In the genomic region with DNA sequence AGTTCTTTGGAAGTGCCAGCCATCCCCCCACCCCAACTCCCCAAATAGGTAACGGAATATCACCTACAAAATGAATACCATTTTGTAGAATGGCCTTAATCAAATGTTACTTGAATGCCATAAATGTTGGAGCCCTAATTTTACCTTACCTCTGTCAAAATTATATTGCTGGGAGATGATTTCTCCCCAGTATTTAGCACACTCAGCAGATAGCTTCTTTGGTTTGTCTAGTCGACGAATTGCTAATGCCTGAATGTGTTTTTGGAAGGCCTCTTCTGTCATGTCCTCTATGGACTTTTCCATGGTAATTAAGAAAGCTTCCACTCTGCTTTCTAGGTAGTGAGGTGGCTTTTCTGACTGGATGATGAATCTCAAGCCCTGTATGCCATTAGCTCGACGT, we compare ENCODE assay signal across 30 cellular contexts.
"Had no signal": no experiment of that assay in that cellular context is flagged by ENCODE, and none has a peak within 500 bp of the region (broad histone marks: within the 10 kb centered on the region; RNA-seq: fewer than 3 reads in every experiment).

No MANE protein-coding gene starts in this region.

- H3K27ac ChIP-seq: neural progenitor cell, ovary, parathyroid adenoma, psoas muscle, skin epidermis, spleen, stomach, thoracic aorta, thyroid gland, tibial nerve, upper lobe of left lung, vagina had no signal

- H3K9me3 Mint-ChIP-seq: naive thymus-derived CD4-positive, alpha-beta T cell; natural killer cell treated with Interleukin-12 subunit alpha and Interleukin-12 subunit beta and Interleukin-15 and Interleukin-18, amount 100 ng/mL, for 72 hours; neural progenitor cell; stimulated activated effector memory CD8-positive, alpha-beta T cell treated with anti-CD3 and anti-CD28 coated beads, Interleukin-12 subunit alpha, Interleukin-12 subunit beta, amount 100 ng/mL, for 72 hours; stimulated activated naive B cell treated with anti-CD40 and anti-IgM and Interleukin-4, amounts not matched to agents 10 μg/mL and 1 μg/mL and 100 μg/mL, for 72 hours; stimulated activated naive CD8-positive, alpha-beta T cell treated with anti-CD3 and anti-CD28 coated beads, Interleukin-15, Interleukin-2, amounts not matched to agents 100 ng/mL and 50 ng/mL, for 24 hours had no signal

- H3K4me1 Mint-ChIP-seq: naive thymus-derived CD4-positive, alpha-beta T cell; neural progenitor cell; stimulated activated effector memory CD8-positive, alpha-beta T cell treated with anti-CD3 and anti-CD28 coated beads, Interleukin-12 subunit alpha, Interleukin-12 subunit beta, amount 100 ng/mL, for 72 hours; stimulated activated naive B cell treated with anti-CD40 and anti-IgM and Interleukin-4, amounts not matched to agents 10 μg/mL and 1 μg/mL and 100 μg/mL, for 72 hours had no signal

- ATAC-seq: naive thymus-derived CD4-positive, alpha-beta T cell; natural killer cell treated with Interleukin-12 subunit alpha and Interleukin-12 subunit beta and Interleukin-15 and Interleukin-18, amount 100 ng/mL, for 72 hours; psoas muscle; right cardiac atrium; sciatic nerve; stimulated activated effector memory CD8-positive, alpha-beta T cell treated with anti-CD3 and anti-CD28 coated beads, Interleukin-12 subunit alpha, Interleukin-12 subunit beta, amount 100 ng/mL, for 72 hours; stimulated activated naive B cell treated with anti-CD40 and anti-IgM and Interleukin-4, amounts not matched to agents 10 μg/mL and 1 μg/mL and 100 μg/mL, for 72 hours had no signal

- H3K9ac ChIP-seq: neural progenitor cell, parathyroid adenoma had no signal

- H3K4me3 Mint-ChIP-seq: naive thymus-derived CD4-positive, alpha-beta T cell; natural killer cell treated with Interleukin-12 subunit alpha and Interleukin-12 subunit beta and Interleukin-15 and Interleukin-18, amount 100 ng/mL, for 72 hours; neural progenitor cell; stimulated activated effector memory CD8-positive, alpha-beta T cell treated with anti-CD3 and anti-CD28 coated beads, Interleukin-12 subunit alpha, Interleukin-12 subunit beta, amount 100 ng/mL, for 72 hours; stimulated activated naive B cell treated with anti-CD40 and anti-IgM and Interleukin-4, amounts not matched to agents 10 μg/mL and 1 μg/mL and 100 μg/mL, for 72 hours; stimulated activated naive CD8-positive, alpha-beta T cell treated with anti-CD3 and anti-CD28 coated beads, Interleukin-15, Interleukin-2, amounts not matched to agents 100 ng/mL and 50 ng/mL, for 24 hours had no signal

- H3K27ac Mint-ChIP-seq: natural killer cell treated with Interleukin-12 subunit alpha and Interleukin-12 subunit beta and Interleukin-15 and Interleukin-18, amount 100 ng/mL, for 72 hours; neural progenitor cell; progenitor cell of endocrine pancreas; stimulated activated effector memory CD8-positive, alpha-beta T cell treated with anti-CD3 and anti-CD28 coated beads, Interleukin-12 subunit alpha, Interleukin-12 subunit beta, amount 100 ng/mL, for 72 hours; stimulated activated naive B cell treated with anti-CD40 and anti-IgM and Interleukin-4, amounts not matched to agents 10 μg/mL and 1 μg/mL and 100 μg/mL, for 72 hours; stimulated activated naive CD8-positive, alpha-beta T cell treated with anti-CD3 and anti-CD28 coated beads, Interleukin-15, Interleukin-2, amounts not matched to agents 100 ng/mL and 50 ng/mL, for 24 hours had no signal

- H3K4me3 ChIP-seq: neural progenitor cell, ovary, psoas muscle, skin epidermis, smooth muscle cell, spleen, stomach, thoracic aorta, thyroid gland, tibial nerve, upper lobe of left lung, vagina had no signal

- H3K27me3 Mint-ChIP-seq: naive thymus-derived CD4-positive, alpha-beta T cell; natural killer cell treated with Interleukin-12 subunit alpha and Interleukin-12 subunit beta and Interleukin-15 and Interleukin-18, amount 100 ng/mL, for 72 hours; progenitor cell of endocrine pancreas; stimulated activated naive B cell treated with anti-CD40 and anti-IgM and Interleukin-4, amounts not matched to agents 10 μg/mL and 1 μg/mL and 100 μg/mL, for 72 hours; stimulated activated naive CD8-positive, alpha-beta T cell treated with anti-CD3 and anti-CD28 coated beads, Interleukin-15, Interleukin-2, amounts not matched to agents 100 ng/mL and 50 ng/mL, for 24 hours had no signal

- H3K4me1 ChIP-seq: neural progenitor cell, parathyroid adenoma, psoas muscle, spleen, stomach, thyroid gland, tibial nerve, upper lobe of left lung, vagina had no signal

- H3K79me2 ChIP-seq: parathyroid adenoma had no signal

- H3K36me3 ChIP-seq: ovary had no signal

- H3K27me3 ChIP-seq: neural progenitor cell, ovary, spleen, stomach, thyroid gland, tibial nerve, upper lobe of left lung, vagina had no signal

- H3K4me2 ChIP-seq: neural progenitor cell, smooth muscle cell had no signal

- FAIRE-seq: urothelium cell line had no signal

- DNase-seq: naive thymus-derived CD4-positive, alpha-beta T cell; occipital lobe; ovary; posterior cingulate gyrus; psoas muscle; right cardiac atrium; spleen; stimulated activated CD4-positive, alpha-beta T cell treated with anti-CD3 and anti-CD28 coated beads, Interleukin-12 subunit alpha, Interleukin-12 subunit beta, amount 100 ng/mL, for 4 hours; stimulated activated CD4-positive, alpha-beta T cell treated with anti-CD3 and anti-CD28 coated beads, Interleukin-2, amount 100 ng/mL, for 24 hours; stimulated activated CD4-positive, alpha-beta T cell treated with anti-CD3 and anti-CD28 coated beads, Interleukin-2, amount 100 ng/mL, for 48 hours; stimulated activated CD4-positive, alpha-beta T cell treated with anti-CD3 and anti-CD28 coated beads, Interleukin-4, amount 100 ng/mL, for 24 hours; stimulated activated naive B cell treated with anti-CD40 and anti-IgM and Interleukin-4, amounts not matched to agents 10 μg/mL and 1 μg/mL and 100 μg/mL, for 72 hours; stimulated activated naive CD4-positive, alpha-beta T cell treated with Interleukin-2 at 50 U/mL for 16 hours; stomach; thyroid gland; trophoblast cell; upper lobe of left lung had no signal

- H2AFZ ChIP-seq: neural progenitor cell, parathyroid adenoma had no signal

- H3K9me3 ChIP-seq: ovary, psoas muscle, spleen, stomach, thoracic aorta, thyroid gland, tibial nerve, upper lobe of left lung, vagina had no signal
